7 cellular contexts compared by ENCODE assay signal in the genomic region with DNA sequence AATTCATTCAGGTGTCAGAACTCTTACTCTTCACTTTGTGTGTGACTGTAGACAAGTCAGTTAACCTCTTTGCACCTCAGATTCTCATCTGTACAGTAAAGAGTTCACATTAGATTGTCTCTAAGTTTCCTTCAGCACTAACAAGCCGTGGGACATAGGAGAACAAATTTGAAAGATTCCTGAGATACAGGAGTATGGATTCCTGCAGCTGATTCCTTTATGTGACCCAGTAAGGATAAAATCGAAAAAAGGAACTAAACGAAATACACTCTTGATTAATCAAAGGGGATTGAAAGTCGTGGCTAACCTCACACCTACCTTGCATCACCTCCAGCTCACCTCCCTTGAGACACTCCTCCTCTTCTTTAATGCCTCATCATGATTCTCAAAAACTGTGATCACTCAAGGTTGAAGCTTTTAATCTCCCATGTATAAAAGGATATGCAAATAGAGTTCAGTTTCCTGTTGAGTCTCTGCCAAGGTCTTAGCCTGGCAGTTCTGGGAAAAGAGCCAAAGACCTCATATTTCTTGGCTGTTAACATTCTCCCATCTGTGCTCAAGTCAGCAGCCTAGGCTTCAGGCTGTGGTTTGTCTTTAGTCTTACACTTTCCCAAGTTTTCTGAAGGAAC.
DNase-seq lines count a peak whose midpoint lies in the region; ATAC-seq and TF ChIP-seq lines count a peak whose summit lies in the region.

No MANE protein-coding gene starts in this region.

- ATAC-seq in omental fat pad (ENCODE audit: low FRiP score): peak; percentile 83
- ATAC-seq in activated T-cell treated with anti-CD3 and anti-CD28 coated beads, Interleukin-2, amount 50 U/mL, for 72 hours (replicated peaks in 1 of 2): no peak

- no peaks in the 10 kb centered on the region for H3K9me3 ChIP-seq in OCI-LY1 (ENCODE audit: low read length)

- H3K36me3 ChIP-seq in OCI-LY1 (ENCODE audit: insufficient read depth, low read length): no peaks in the 10 kb centered on the region

- H3K4me3 Mint-ChIP-seq in activated T-cell treated with anti-CD3 and anti-CD28 coated beads, Interleukin-2, amount 50 U/mL, for 72 hours: no peak overlapping the region

- H3K27me3 Mint-ChIP-seq in activated T-cell treated with anti-CD3 and anti-CD28 coated beads, Interleukin-2, amount 50 U/mL, for 72 hours (ENCODE audit: low read depth): no peaks in the 10 kb centered on the region

- H3K9me2 ChIP-seq in OCI-LY1 (ENCODE audit: low read depth, low read length): no peaks in the 10 kb centered on the region

- H3K79me2 ChIP-seq in OCI-LY1 (ENCODE audit: insufficient read depth, low read length): no peaks in the 10 kb centered on the region

- H3K9ac ChIP-seq in OCI-LY1 (ENCODE audit: low read length): peak overlapping the region; percentile 50; the same call in 1 of the 2 replicates

- peak overlapping the region; percentile 91 for H3K27ac ChIP-seq in OCI-LY1 (ENCODE audit: low read depth, low read length, poor library complexity, severe bottlenecking)
- H3K27ac ChIP-seq in epithelial cell of prostate: peak overlapping the region; percentile 39

- H3F3A ChIP-seq in OCI-LY1 (ENCODE audit: insufficient read depth, low read length): no peaks in the 10 kb centered on the region

- no peaks in the 10 kb centered on the region for H3K9me3 Mint-ChIP-seq in activated T-cell treated with anti-CD3 and anti-CD28 coated beads, Interleukin-2, amount 50 U/mL, for 72 hours

- H2AFZ ChIP-seq in OCI-LY1 (ENCODE audit: low read length): no peak overlapping the region

- no peak for TF ChIP-seq CTCF in HFF-Myc (IDR thresholded peaks at IDR 0.05; ENCODE audit: low read depth, low read length, missing control alignments)
- no peak for TF ChIP-seq CTCF in OCI-LY1 (IDR thresholded peaks at IDR 0.05; ENCODE audit: low read length)
- TF ChIP-seq CTCF in omental fat pad (IDR thresholded peaks at IDR 0.05): no peak

- H3K27me3 ChIP-seq in OCI-LY1 (ENCODE audit: insufficient read depth, low read length): no peaks in the 10 kb centered on the region

- peak overlapping the region; percentile 60 for H3K4me2 ChIP-seq in OCI-LY1 (ENCODE audit: low read length)

- DNase-seq in HFF-Myc (ENCODE audit: extremely low read depth, low read depth) (peak; percentile 92), epithelial cell of prostate (ENCODE audit: low read depth, low spot score) (peak; percentile 73), omental fat pad (ENCODE audit: low spot score) (no peak), islet precursor cell (no peak), NK-92 (lab: John Stamatoyannopoulos, UW; ENCODE audit: unreplicated experiment) (no peak)
- DNase-seq in activated T-cell treated with anti-CD3 and anti-CD28 coated beads, Interleukin-2, amount 50 U/mL, for 72 hours: no peak

- no peak overlapping the region for H3K27ac Mint-ChIP-seq in activated T-cell treated with anti-CD3 and anti-CD28 coated beads, Interleukin-2, amount 50 U/mL, for 72 hours

- H3K4me3 ChIP-seq in HFF-Myc (replicated peaks; ENCODE audit: low read depth, low read length): no peak overlapping the region
- peak overlapping the region; percentile 31 for H3K4me3 ChIP-seq in OCI-LY1 (ENCODE audit: low read depth, low read length, poor library complexity, severe bottlenecking)

- no peaks in the 10 kb centered on the region for H3K36me3 Mint-ChIP-seq in activated T-cell treated with anti-CD3 and anti-CD28 coated beads, Interleukin-2, amount 50 U/mL, for 72 hours (ENCODE audit: insufficient read depth in 2 of 2)

- no peaks in the 10 kb centered on the region for H3K4me1 Mint-ChIP-seq in activated T-cell treated with anti-CD3 and anti-CD28 coated beads, Interleukin-2, amount 50 U/mL, for 72 hours (ENCODE audit: low read depth)

- no peaks in the 10 kb centered on the region for H4K20me1 ChIP-seq in OCI-LY1 (ENCODE audit: insufficient read depth, low read length)

- peaks cover 62% of the 10 kb centered on the region for H3K4me1 ChIP-seq in OCI-LY1 (ENCODE audit: insufficient read depth, low read length, severe bottlenecking)

Comparison
In these comparisons a context has a peak if more than half of its experiments do, and no peak if none do; other contexts are left out.
1. DNase-seq: peak in HFF-Myc (single experiment) and epithelial cell of prostate (single experiment); none in omental fat pad (single experiment), islet precursor cell (single experiment), NK-92 (single experiment) and activated T-cell treated with anti-CD3 and anti-CD28 coated beads, Interleukin-2, amount 50 U/mL, for 72 hours (0 of 2).